19 cellular contexts compared by ENCODE assay signal in the genomic region with DNA sequence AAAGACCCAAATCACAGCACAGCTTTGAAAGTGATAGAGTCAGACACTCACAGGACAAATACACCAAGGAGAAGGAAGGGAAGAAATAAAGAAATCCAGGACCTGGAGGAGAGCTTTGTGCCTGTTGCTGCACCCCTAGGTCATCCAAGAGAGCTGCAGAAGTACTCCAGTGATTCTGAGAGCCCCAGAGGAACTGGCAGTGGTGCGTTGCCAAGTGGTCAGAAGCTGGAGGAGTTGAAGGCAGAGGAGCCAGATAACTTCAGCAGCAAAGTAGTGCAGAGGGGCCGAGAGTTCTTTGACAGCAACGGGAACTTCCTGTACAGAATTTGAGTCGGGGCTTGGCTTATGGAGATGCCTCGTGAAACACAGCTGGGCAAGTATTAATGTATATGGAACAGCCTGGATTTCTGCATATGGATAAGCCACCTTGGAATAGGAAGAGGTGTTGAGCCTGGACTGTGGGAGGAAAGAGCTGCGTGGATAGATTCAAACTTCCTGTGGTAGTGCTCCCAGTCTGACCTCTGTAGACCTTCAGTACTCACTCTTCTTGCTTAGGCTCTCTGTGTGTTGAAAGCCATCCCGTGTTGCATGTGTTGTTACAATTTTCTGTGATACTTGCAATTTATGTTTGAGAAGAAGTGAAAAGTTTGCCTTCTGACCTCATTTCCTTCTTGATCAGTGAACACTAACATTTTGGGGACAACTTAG. TPM values are rescaled to one million over a fixed set of nuclear protein-coding genes. Genes with fewer than 3 reads are reported as not detected.
DNase-seq lines count a peak whose midpoint lies in the region; ATAC-seq, FAIRE-seq and TF ChIP-seq lines count a peak whose summit lies in the region.
"Had no signal": no experiment of that assay in that cellular context is flagged by ENCODE, and none has a peak within 500 bp of the region (broad histone marks: within the 10 kb centered on the region; RNA-seq: fewer than 3 reads in every experiment).

No MANE protein-coding gene starts in this region.

- H3K4me3 Mint-ChIP-seq in activated CD8-positive, alpha-beta T cell treated with anti-CD3 and anti-CD28 coated beads, Interleukin-2, amount 10 ng/mL, durations not matched to agents 7 days and 5 days, result no peak overlapping the region
- H3K4me3 Mint-ChIP-seq: naive B cell had no signal

- H3K36me3 ChIP-seq in HepG2 (replicated peaks in 1 of 2; ENCODE audit: control insufficient read depth in 1 of 2, insufficient read depth in 2 of 2, low read length in 2 of 2), result peaks cover 12 to 32% of the 10 kb centered on the region in 2 experiments; a peak in 4 of 5 replicates
- H3K36me3 ChIP-seq in right lobe of liver, result peaks cover 0 to 43% (median 11%) of the 10 kb centered on the region in 4 donors
- H3K36me3 ChIP-seq in lower lobe of right lung, result peaks cover 77% of the 10 kb centered on the region
- H3K36me3 ChIP-seq in upper lobe of right lung, result peaks cover 67% of the 10 kb centered on the region
- H3K36me3 ChIP-seq in stomach, result peaks cover 24 to 71% (median 68%) of the 10 kb centered on the region in 4 donors

- in situ Hi-C loops in HepG2 (cut with HindIII; ENCODE audit: extremely low pct_ligation_motif_present, low pct_unique_long_range_greater_than_20kb), result no loop called here

- TF ChIP-seq CTCF in HepG2 (CRISPR knock-in tag; IDR thresholded peaks at IDR 0.05) (no peak), right lobe of liver (IDR thresholded peaks at IDR 0.05) (no peak), lower lobe of right lung (IDR thresholded peaks at IDR 0.05) (no peak), upper lobe of right lung (IDR thresholded peaks at IDR 0.05) (no peak), stomach (IDR thresholded peaks at IDR 0.05) (no peak)

- BruUV-seq in HepG2 (replicated peaks; lab: Mats Ljungman, UMichigan), result TSS peak; percentile 13

- peaks cover 42% of the 10 kb centered on the region for H3K4me1 Mint-ChIP-seq in activated CD8-positive, alpha-beta T cell treated with anti-CD3 and anti-CD28 coated beads, Interleukin-2, amount 10 ng/mL, durations not matched to agents 7 days and 5 days (ENCODE audit: low read depth)

- H3K4me3 ChIP-seq in HepG2 (replicated peaks in 1 of 3; ENCODE audit: insufficient read depth in 1 of 3, low read depth in 2 of 3, low read length in 3 of 3) (no peak overlapping the region), right lobe of liver (no peak overlapping the region), lower lobe of right lung (no peak overlapping the region), upper lobe of right lung (no peak overlapping the region), stomach (no peak overlapping the region)
- H3K4me3 ChIP-seq: body of pancreas, upper lobe of left lung had no signal

- H2AFZ ChIP-seq in HepG2 (ENCODE audit: low read length), result no peak overlapping the region

- no peak for TF ChIP-seq EP300 in HepG2 (IDR thresholded peaks at IDR 0.05; ENCODE audit: low read depth in 2 of 2, low read length in 2 of 2)
- TF ChIP-seq EP300 in HepG2 (CRISPR knock-in tag; IDR thresholded peaks at IDR 0.05; ENCODE audit: borderline replicate concordance), result no peak
- no peak for TF ChIP-seq EP300 in stomach (IDR thresholded peaks at IDR 0.05)

- no peak for FAIRE-seq in HepG2 (lab: Jason Lieb, UNC)
- FAIRE-seq: GM18507 had no signal

- H3K4me1 ChIP-seq in HepG2 (ENCODE audit: insufficient read depth, low read length), result peaks cover 24% of the 10 kb centered on the region
- H3K4me1 ChIP-seq in right lobe of liver, result peaks cover 0 to 19% (median 11%) of the 10 kb centered on the region in 4 donors
- peaks cover 38% of the 10 kb centered on the region for H3K4me1 ChIP-seq in lower lobe of right lung
- peaks cover 46% of the 10 kb centered on the region for H3K4me1 ChIP-seq in upper lobe of right lung
- peaks cover 20 to 60% (median 41%) of the 10 kb centered on the region in 4 donors for H3K4me1 ChIP-seq in stomach

- intact Hi-C loops in HepG2 (cut with micrococcal nuclease; ENCODE audit: unreplicated experiment), result no loop called here
- intact Hi-C loops in right lobe of liver (cut with DNase I), result no loop called here
- intact Hi-C loops in lower lobe of right lung (cut with DNase I), result no loop called here
- intact Hi-C loops in upper lobe of right lung (cut with DNase I), result no loop called here
- intact Hi-C loops in stomach (cut with DNase I; ENCODE audit: low total_unique reads), result no loop called here

- H3K27me3 ChIP-seq in HepG2 (ENCODE audit: control insufficient read depth in 1 of 2, insufficient read depth in 2 of 2, low read length in 2 of 2), result no peaks in the 10 kb centered on the region
- H3K27me3 ChIP-seq in right lobe of liver, result no peaks in the 10 kb centered on the region
- no peaks in the 10 kb centered on the region for H3K27me3 ChIP-seq in lower lobe of right lung (ENCODE audit: low read depth)
- H3K27me3 ChIP-seq in upper lobe of right lung, result no peaks in the 10 kb centered on the region
- no peaks in the 10 kb centered on the region for H3K27me3 ChIP-seq in stomach
- H3K27me3 ChIP-seq: body of pancreas, upper lobe of left lung had no signal

- peaks cover 32% of the 10 kb centered on the region for H3K79me2 ChIP-seq in HepG2 (ENCODE audit: insufficient read depth, low read length)

- peak overlapping the region; percentile 39 for H3K27ac Mint-ChIP-seq in activated CD8-positive, alpha-beta T cell treated with anti-CD3 and anti-CD28 coated beads, Interleukin-2, amount 10 ng/mL, durations not matched to agents 7 days and 5 days

- H3K9me3 Mint-ChIP-seq in activated CD8-positive, alpha-beta T cell treated with anti-CD3 and anti-CD28 coated beads, Interleukin-2, amount 10 ng/mL, durations not matched to agents 7 days and 5 days (ENCODE audit: insufficient read depth), result no peaks in the 10 kb centered on the region
- H3K9me3 Mint-ChIP-seq: naive B cell had no signal

- TF ChIP-seq POLR2A in HepG2 (IDR thresholded peaks at IDR 0.05; ENCODE audit: insufficient read depth in 1 of 2, low read depth in 2 of 2, low read length in 2 of 2) (no peak), right lobe of liver (IDR thresholded peaks at IDR 0.05) (no peak), stomach (IDR thresholded peaks at IDR 0.05) (no peak)

- H3K9me3 ChIP-seq in HepG2 (ENCODE audit: low read length), result no peaks in the 10 kb centered on the region
- H3K9me3 ChIP-seq in right lobe of liver, result no peaks in the 10 kb centered on the region
- H3K9me3 ChIP-seq in lower lobe of right lung, result no peaks in the 10 kb centered on the region
- no peaks in the 10 kb centered on the region for H3K9me3 ChIP-seq in upper lobe of right lung
- H3K9me3 ChIP-seq in stomach, result no peaks in the 10 kb centered on the region
- H3K9me3 ChIP-seq: body of pancreas, upper lobe of left lung had no signal

- peaks cover 10% of the 10 kb centered on the region for H4K20me1 ChIP-seq in HepG2 (ENCODE audit: insufficient read depth, low read length)

- H3K36me3 Mint-ChIP-seq in activated CD8-positive, alpha-beta T cell treated with anti-CD3 and anti-CD28 coated beads, Interleukin-2, amount 10 ng/mL, durations not matched to agents 7 days and 5 days (ENCODE audit: low read depth), result peaks cover 61% of the 10 kb centered on the region

- CTCF ChIA-PET in HepG2 (lab: Yijun Ruan, JAX; ENCODE audit: low intra/inter-chr PET ratio, low total read pairs), result no interaction called here
- CTCF ChIA-PET in activated CD8-positive, alpha-beta T cell treated with anti-CD3 and anti-CD28 coated beads, Interleukin-2, amount 10 ng/mL, durations not matched to agents 7 days and 5 days (lab: Charles Lee), result interaction anchor here (1.8 kb wide), 1 partner anchor 15 kb away, joined by 7 read pairs; no protein-coding TSS in a partner anchor

- no peaks in the 10 kb centered on the region for H3K27me3 Mint-ChIP-seq in activated CD8-positive, alpha-beta T cell treated with anti-CD3 and anti-CD28 coated beads, Interleukin-2, amount 10 ng/mL, durations not matched to agents 7 days and 5 days (ENCODE audit: low read depth)
- H3K27me3 Mint-ChIP-seq: naive B cell had no signal

- no peak for DNase-seq in HepG2 (ENCODE audit: low spot score)
- DNase-seq in right lobe of liver, result no peak
- DNase-seq in activated CD8-positive, alpha-beta T cell treated with anti-CD3 and anti-CD28 coated beads, Interleukin-2, amount 10 ng/mL, durations not matched to agents 7 days and 5 days, result no peak
- DNase-seq in lower lobe of right lung, result no peak
- DNase-seq in upper lobe of right lung, result peak; percentile 32
- DNase-seq in stomach, result no peak
- DNase-seq in dedifferentiated amniotic fluid mesenchymal stem cell (ENCODE audit: extremely low spot score), result no peak
- no peak for DNase-seq in caudate nucleus (lab: John Stamatoyannopoulos, UW)
- DNase-seq: activated CD4-positive, alpha-beta T cell treated with anti-CD3 and anti-CD28 coated beads for 4 hours; body of pancreas; DMS 273 treated with DMSO at 0.1 percent for 48 hours; left colon; naive B cell; NCI-H1930; NCI-H69; stimulated activated CD4-positive, alpha-beta T cell treated with anti-CD3 and anti-CD28 coated beads, Interleukin-2, amount 100 ng/mL, for 24 hours; T-helper 1 cell had no signal

- no peak overlapping the region for H3K4me2 ChIP-seq in HepG2 (ENCODE audit: low read depth, low read length)

- H3K27ac ChIP-seq in HepG2 (ENCODE audit: extremely low read length, insufficient read depth, low read length) (no peak overlapping the region), right lobe of liver (no peak overlapping the region), lower lobe of right lung (no peak overlapping the region), upper lobe of right lung (no peak overlapping the region), stomach (no peak overlapping the region), caudate nucleus (ENCODE audit: low read depth, low read length) (no peak overlapping the region)
- H3K27ac ChIP-seq: body of pancreas, upper lobe of left lung had no signal

- POLR2A ChIA-PET in HepG2 (lab: Yijun Ruan, JAX), result interaction anchor here (1.2 kb wide), 1 partner anchor 22 kb away, joined by 3 read pairs; a partner anchor contains a TSS
- POLR2A ChIA-PET in activated CD8-positive, alpha-beta T cell treated with anti-CD3 and anti-CD28 coated beads, Interleukin-2, amount 10 ng/mL, durations not matched to agents 7 days and 5 days (lab: Charles Lee), result no interaction called here

- TF ChIP-seq RAD21 in HepG2 (CRISPR knock-in tag; IDR thresholded peaks at IDR 0.05), result no peak

- ATAC-seq in HepG2 (no peak), right lobe of liver (no peak), lower lobe of right lung (peak; percentile 23 to 37), upper lobe of right lung (peak; percentile 71)
- ATAC-seq in activated CD8-positive, alpha-beta T cell treated with anti-CD3 and anti-CD28 coated beads, Interleukin-2, amount 10 ng/mL, durations not matched to agents 7 days and 5 days, result no peak
- ATAC-seq: body of pancreas, left colon had no signal

- WGBS in HepG2 (ENCODE audit: low lambda C conversion rate), result 95% methylated on average over 7 of the region's 7 CpGs
- WGBS in right lobe of liver (ENCODE audit: insufficient coverage, low coverage, low lambda C conversion rate, missing lambda C conversion rate), result 77% methylated on average over 6 of the region's 7 CpGs
- 72 to 84% (median 80%) methylated on average over 7 of the region's 7 CpGs for WGBS in stomach, 5 donors

- no peak overlapping the region for H3K9ac ChIP-seq in HepG2 (ENCODE audit: insufficient read depth, low read depth, low read length)

RNA-seq across cellular contexts. Expression of a gene that starts 6.1 kb away (rescaled TPM):
- total RNA-seq in HepG2 (2016; rRNA removed; fragmentation: Illumina TruSeq; extraction: Trizol) (63.7 and 77.7 TPM in 2 replicates), right lobe of liver (10 to 100 TPM; 24.0 to 29.5 (median 26.4) TPM), lower lobe of right lung (73.4 TPM), upper lobe of right lung (75.0 TPM), stomach (10 to 100 TPM; 24.0 to 97.4 (median 61.3) TPM)
- 11.5 and 13.8 TPM in 2 replicates for total RNA-seq in HepG2 (2016; cell fraction: cytosol; rRNA removed; fragmentation: Illumina TruSeq; extraction: Trizol; ENCODE audit: low read depth)
- 60.1 and 83.0 TPM in 2 replicates for total RNA-seq in HepG2 (2016; cell fraction: insoluble cytoplasmic fraction; rRNA removed; fragmentation: Illumina TruSeq; extraction: Trizol)
- 39.4 and 40.9 TPM in 2 replicates for total RNA-seq in HepG2 (2016; cell fraction: membrane; rRNA removed; fragmentation: Illumina TruSeq; extraction: Trizol)
- total RNA-seq in HepG2 (2016; cell fraction: nucleus; rRNA removed; fragmentation: Illumina TruSeq; extraction: Trizol), result 26.7 and 28.3 TPM in 2 replicates
- polyA plus RNA-seq in HepG2 (2011; rRNA removed) (39.8 and 44.2 TPM in 2 replicates), stomach (10 to 100 TPM; 51.1 to 70.3 (median 55.3) TPM)
- polyA plus RNA-seq in HepG2 (2011; cell fraction: cytosol; rRNA removed), result 31.8 and 47.0 TPM in 2 replicates
- 12.2 and 16.6 TPM in 2 replicates for polyA plus RNA-seq in HepG2 (2011; cell fraction: nucleus; rRNA removed)
- polyA plus RNA-seq in HepG2 (2012), result 42.4 and 48.2 TPM in 2 replicates
- polyA plus RNA-seq in HepG2 (2016; cell fraction: cytosol; fragmentation: Illumina TruSeq; extraction: Trizol; ENCODE audit: low read depth), result 13.2 and 14.3 TPM in 2 replicates
- 79.7 and 93.5 TPM in 2 replicates for polyA plus RNA-seq in HepG2 (2016; cell fraction: insoluble cytoplasmic fraction; fragmentation: Illumina TruSeq; extraction: Trizol; ENCODE audit: low read depth)
- 29.5 and 31.6 TPM in 2 replicates for polyA plus RNA-seq in HepG2 (2016; cell fraction: membrane; fragmentation: Illumina TruSeq; extraction: Trizol; ENCODE audit: low read depth)
- polyA plus RNA-seq in HepG2 (2016; cell fraction: nucleus; fragmentation: Illumina TruSeq; extraction: Trizol; ENCODE audit: insufficient read depth, low read depth), result 39.0 and 42.2 TPM in 2 replicates
- 32.4 and 58.8 TPM in 2 replicates for polyA minus RNA-seq in HepG2 (2011; rRNA and poly(A)+ RNA removed; ENCODE audit: low replicate concordance)
- polyA minus RNA-seq in HepG2 (2011; cell fraction: cytosol; rRNA and poly(A)+ RNA removed), result 15.7 and 19.1 TPM in 2 replicates
- 11.7 and 13.3 TPM in 2 replicates for polyA minus RNA-seq in HepG2 (2011; cell fraction: nucleus; rRNA and poly(A)+ RNA removed)
- 10 to 100 TPM; 29.7 to 29.8 TPM for total RNA-seq in activated CD8-positive, alpha-beta T cell treated with anti-CD3 and anti-CD28 coated beads, Interleukin-2, amount 10 ng/mL, durations not matched to agents 7 days and 5 days

RNA-seq across cellular contexts. Expression of a gene that starts 22.3 kb away (rescaled TPM):
- 0.29 TPM in 1 of 2 replicates, not detected in the other for total RNA-seq in HepG2 (2016; rRNA removed; fragmentation: Illumina TruSeq; extraction: Trizol)
- 0.09 TPM in 1 of 2 replicates, not detected in the other for total RNA-seq in HepG2 (2016; cell fraction: cytosol; rRNA removed; fragmentation: Illumina TruSeq; extraction: Trizol; ENCODE audit: low read depth)
- total RNA-seq in HepG2 (2016; cell fraction: insoluble cytoplasmic fraction; rRNA removed; fragmentation: Illumina TruSeq; extraction: Trizol), result 0.11 TPM in 1 of 2 replicates, not detected in the other
- total RNA-seq in HepG2 (2016; cell fraction: membrane; rRNA removed; fragmentation: Illumina TruSeq; extraction: Trizol), result 0.21 TPM in 1 of 2 replicates, not detected in the other
- total RNA-seq in HepG2 (2016; cell fraction: nucleus; rRNA removed; fragmentation: Illumina TruSeq; extraction: Trizol), result 0.25 TPM in 1 of 2 replicates, not detected in the other
- 0.07 and 0.08 TPM in 2 replicates for polyA plus RNA-seq in HepG2 (2011; rRNA removed)
- polyA plus RNA-seq in HepG2 (2011; cell fraction: cytosol; rRNA removed), result 0.04 and 0.14 TPM in 2 replicates
- polyA plus RNA-seq in HepG2 (2011; cell fraction: nucleus; rRNA removed), result 0.21 and 0.51 TPM in 2 replicates
- not detected in 2 replicates for polyA plus RNA-seq in HepG2 (2012)
- polyA plus RNA-seq in HepG2 (2016; cell fraction: cytosol; fragmentation: Illumina TruSeq; extraction: Trizol; ENCODE audit: low read depth), result not detected in 2 replicates
- polyA plus RNA-seq in HepG2 (2016; cell fraction: insoluble cytoplasmic fraction; fragmentation: Illumina TruSeq; extraction: Trizol; ENCODE audit: low read depth), result not detected in 2 replicates
- 0.09 TPM in 1 of 2 replicates, not detected in the other for polyA plus RNA-seq in HepG2 (2016; cell fraction: membrane; fragmentation: Illumina TruSeq; extraction: Trizol; ENCODE audit: low read depth)
- 0.28 TPM in 1 of 2 replicates, not detected in the other for polyA plus RNA-seq in HepG2 (2016; cell fraction: nucleus; fragmentation: Illumina TruSeq; extraction: Trizol; ENCODE audit: insufficient read depth, low read depth)
- not detected in 2 replicates for polyA minus RNA-seq in HepG2 (2011; rRNA and poly(A)+ RNA removed; ENCODE audit: low replicate concordance)
- polyA minus RNA-seq in HepG2 (2011; cell fraction: cytosol; rRNA and poly(A)+ RNA removed), result not detected in 2 replicates
- 0.26 TPM in 1 of 2 replicates, not detected in the other for polyA minus RNA-seq in HepG2 (2011; cell fraction: nucleus; rRNA and poly(A)+ RNA removed)
- total RNA-seq in right lobe of liver, result under 1 TPM in 2 of 6 experiments, not detected in 4; 0.13 to 0.46 TPM
- 1 to 10 TPM in 1 of 2 experiments, not detected in 1; 1.3 TPM for total RNA-seq in activated CD8-positive, alpha-beta T cell treated with anti-CD3 and anti-CD28 coated beads, Interleukin-2, amount 10 ng/mL, durations not matched to agents 7 days and 5 days
- not detected for total RNA-seq in lower lobe of right lung
- total RNA-seq in upper lobe of right lung, result not detected
- not detected for total RNA-seq in stomach
- under 1 TPM in 1 of 3 donors, not detected in 2; 0.10 TPM for polyA plus RNA-seq in stomach
- total RNA-seq: body of pancreas had no signal

RNA-seq across cellular contexts. Expression of a gene that starts 37.6 kb away (rescaled TPM):
- total RNA-seq in HepG2 (2016; rRNA removed; fragmentation: Illumina TruSeq; extraction: Trizol) (4.3 and 5.0 TPM in 2 replicates), right lobe of liver (10 to 100 TPM in 2 of 6 experiments, 1 to 10 TPM in 4; 3.6 to 13.6 (median 7.3) TPM), lower lobe of right lung (13.1 TPM), upper lobe of right lung (11.2 TPM), stomach (10 to 100 TPM in 1 of 5 donors, 1 to 10 TPM in 2, under 1 TPM in 1, not detected in 1; under 0.01 to 26.6 (median 5.9) TPM)
- total RNA-seq in HepG2 (2016; cell fraction: cytosol; rRNA removed; fragmentation: Illumina TruSeq; extraction: Trizol; ENCODE audit: low read depth), result 1.2 TPM in 2 replicates
- total RNA-seq in HepG2 (2016; cell fraction: insoluble cytoplasmic fraction; rRNA removed; fragmentation: Illumina TruSeq; extraction: Trizol), result 5.0 and 6.6 TPM in 2 replicates
- 2.4 and 2.8 TPM in 2 replicates for total RNA-seq in HepG2 (2016; cell fraction: membrane; rRNA removed; fragmentation: Illumina TruSeq; extraction: Trizol)
- total RNA-seq in HepG2 (2016; cell fraction: nucleus; rRNA removed; fragmentation: Illumina TruSeq; extraction: Trizol), result 4.7 and 4.8 TPM in 2 replicates
- polyA plus RNA-seq in HepG2 (2011; rRNA removed) (1.5 and 2.2 TPM in 2 replicates), stomach (1 to 10 TPM in 2 of 3 donors, under 1 TPM in 1; 0.92 to 3.2 (median 2.4) TPM)
- 0.83 and 1.3 TPM in 2 replicates for polyA plus RNA-seq in HepG2 (2011; cell fraction: cytosol; rRNA removed)
- polyA plus RNA-seq in HepG2 (2011; cell fraction: nucleus; rRNA removed), result 6.5 and 7.4 TPM in 2 replicates
- 0.84 and 1.2 TPM in 2 replicates for polyA plus RNA-seq in HepG2 (2012)
- 0.17 and 0.42 TPM in 2 replicates for polyA plus RNA-seq in HepG2 (2016; cell fraction: cytosol; fragmentation: Illumina TruSeq; extraction: Trizol; ENCODE audit: low read depth)
- 2.4 and 3.1 TPM in 2 replicates for polyA plus RNA-seq in HepG2 (2016; cell fraction: insoluble cytoplasmic fraction; fragmentation: Illumina TruSeq; extraction: Trizol; ENCODE audit: low read depth)
- polyA plus RNA-seq in HepG2 (2016; cell fraction: membrane; fragmentation: Illumina TruSeq; extraction: Trizol; ENCODE audit: low read depth), result 0.72 and 0.86 TPM in 2 replicates
- 2.7 and 3.3 TPM in 2 replicates for polyA plus RNA-seq in HepG2 (2016; cell fraction: nucleus; fragmentation: Illumina TruSeq; extraction: Trizol; ENCODE audit: insufficient read depth, low read depth)
- polyA minus RNA-seq in HepG2 (2011; rRNA and poly(A)+ RNA removed; ENCODE audit: low replicate concordance), result 18.9 and 23.4 TPM in 2 replicates
- polyA minus RNA-seq in HepG2 (2011; cell fraction: cytosol; rRNA and poly(A)+ RNA removed), result 1.2 and 3.0 TPM in 2 replicates
- polyA minus RNA-seq in HepG2 (2011; cell fraction: nucleus; rRNA and poly(A)+ RNA removed), result 12.5 and 15.4 TPM in 2 replicates
- 10 to 100 TPM; 10.0 to 12.1 TPM for total RNA-seq in activated CD8-positive, alpha-beta T cell treated with anti-CD3 and anti-CD28 coated beads, Interleukin-2, amount 10 ng/mL, durations not matched to agents 7 days and 5 days

RNA-seq across cellular contexts. Expression of a gene that starts 37.9 kb away (rescaled TPM):
- 38.7 and 52.4 TPM in 2 replicates for total RNA-seq in HepG2 (2016; rRNA removed; fragmentation: Illumina TruSeq; extraction: Trizol)
- total RNA-seq in HepG2 (2016; cell fraction: cytosol; rRNA removed; fragmentation: Illumina TruSeq; extraction: Trizol; ENCODE audit: low read depth), result 18.8 and 20.6 TPM in 2 replicates
- total RNA-seq in HepG2 (2016; cell fraction: insoluble cytoplasmic fraction; rRNA removed; fragmentation: Illumina TruSeq; extraction: Trizol), result 43.1 and 52.3 TPM in 2 replicates
- total RNA-seq in HepG2 (2016; cell fraction: membrane; rRNA removed; fragmentation: Illumina TruSeq; extraction: Trizol), result 30.4 and 35.8 TPM in 2 replicates
- 22.1 and 24.2 TPM in 2 replicates for total RNA-seq in HepG2 (2016; cell fraction: nucleus; rRNA removed; fragmentation: Illumina TruSeq; extraction: Trizol)
- polyA plus RNA-seq in HepG2 (2011; rRNA removed), result 72.7 and 73.6 TPM in 2 replicates
- 50.7 and 83.9 TPM in 2 replicates for polyA plus RNA-seq in HepG2 (2011; cell fraction: cytosol; rRNA removed)
- 47.6 and 49.0 TPM in 2 replicates for polyA plus RNA-seq in HepG2 (2011; cell fraction: nucleus; rRNA removed)
- 22.9 and 33.8 TPM in 2 replicates for polyA plus RNA-seq in HepG2 (2012)
- polyA plus RNA-seq in HepG2 (2016; cell fraction: cytosol; fragmentation: Illumina TruSeq; extraction: Trizol; ENCODE audit: low read depth), result 38.0 and 44.9 TPM in 2 replicates
- 88.2 and 89.6 TPM in 2 replicates for polyA plus RNA-seq in HepG2 (2016; cell fraction: insoluble cytoplasmic fraction; fragmentation: Illumina TruSeq; extraction: Trizol; ENCODE audit: low read depth)
- 44.3 and 53.1 TPM in 2 replicates for polyA plus RNA-seq in HepG2 (2016; cell fraction: membrane; fragmentation: Illumina TruSeq; extraction: Trizol; ENCODE audit: low read depth)
- 71.0 and 73.3 TPM in 2 replicates for polyA plus RNA-seq in HepG2 (2016; cell fraction: nucleus; fragmentation: Illumina TruSeq; extraction: Trizol; ENCODE audit: insufficient read depth, low read depth)
- 45.8 and 91.0 TPM in 2 replicates for polyA minus RNA-seq in HepG2 (2011; rRNA and poly(A)+ RNA removed; ENCODE audit: low replicate concordance)
- 10.3 and 12.9 TPM in 2 replicates for polyA minus RNA-seq in HepG2 (2011; cell fraction: cytosol; rRNA and poly(A)+ RNA removed)
- 5.7 TPM in 2 replicates for polyA minus RNA-seq in HepG2 (2011; cell fraction: nucleus; rRNA and poly(A)+ RNA removed)
- 10 to 100 TPM; 43.4 to 83.0 (median 51.0) TPM for total RNA-seq in right lobe of liver
- total RNA-seq in activated CD8-positive, alpha-beta T cell treated with anti-CD3 and anti-CD28 coated beads, Interleukin-2, amount 10 ng/mL, durations not matched to agents 7 days and 5 days, result 100 to 1,000 TPM in 1 of 2 experiments, 10 to 100 TPM in 1; 92.4 to 102 TPM
- total RNA-seq in lower lobe of right lung, result 80.8 TPM
- 62.8 TPM for total RNA-seq in upper lobe of right lung
- 100 to 1,000 TPM in 1 of 5 donors, 10 to 100 TPM in 4; 27.4 to 166 (median 36.6) TPM for total RNA-seq in stomach
- 100 to 1,000 TPM; 128 to 206 (median 158) TPM for polyA plus RNA-seq in stomach

Comparison
In these comparisons a context has a peak if more than half of its experiments do, and no peak if none do; other contexts are left out.
1. ATAC-seq: peak in lower lobe of right lung (2 of 2) and upper lobe of right lung (single experiment); none in HepG2 (single experiment), right lobe of liver (0 of 4) and activated CD8-positive, alpha-beta T cell treated with anti-CD3 and anti-CD28 coated beads, Interleukin-2, amount 10 ng/mL, durations not matched to agents 7 days and 5 days (single experiment).